In genomic region chr7:97179454-97180104, GRCh38 we compare ENCODE assay signal across 8 cellular contexts.
DNase-seq lines count a peak whose midpoint lies in the region; ATAC-seq, FAIRE-seq and TF ChIP-seq lines count a peak whose summit lies in the region.

No MANE protein-coding gene starts in this region.

- H3K27me3 ChIP-seq in adrenal gland (no peaks in the 10 kb centered on the region), gastrocnemius medialis (no peaks in the 10 kb centered on the region)

- no peaks in the 10 kb centered on the region for H3K9me3 ChIP-seq in adrenal gland (replicated peaks in 1 of 3)
- H3K9me3 ChIP-seq in gastrocnemius medialis, result no peaks in the 10 kb centered on the region

- H3K36me3 ChIP-seq in adrenal gland (replicated peaks in 1 of 2) (no peaks in the 10 kb centered on the region), gastrocnemius medialis (no peaks in the 10 kb centered on the region)

- ATAC-seq in GM19455 (IDR thresholded peaks at IDR 0.05; ENCODE audit: unreplicated experiment) (peak; percentile 53), left ventricle myocardium superior (peak; percentile 41), gastrocnemius medialis (no peak), HG03457 (IDR thresholded peaks at IDR 0.05; ENCODE audit: unreplicated experiment) (no peak)

- no peak for TF ChIP-seq EP300 in Ishikawa (IDR thresholded peaks at IDR 0.05; ENCODE audit: borderline replicate concordance)

- TF ChIP-seq CTCF in adrenal gland (IDR thresholded peaks at IDR 0.05) (peak; percentile 44 to 84 (median 65)), gastrocnemius medialis (IDR thresholded peaks at IDR 0.05 in 4 of 5, conservative IDR thresholded peaks at IDR 0.05 in 1 of 5) (peak; percentile 42 to 79 (median 53))

- no peak overlapping the region for H3K4me3 ChIP-seq in adrenal gland
- H3K4me3 ChIP-seq in gastrocnemius medialis, result no peak overlapping the region

- peak; percentile 86 for DNase-seq in DMS 273 (lab: John Stamatoyannopoulos, UW; ENCODE audit: unreplicated experiment)
- DNase-seq in RCC 7860 (ENCODE audit: low spot score), result peak; percentile 33
- DNase-seq in adrenal gland, result peak; percentile 34 to 66 (median 49)
- no peak for DNase-seq in left ventricle myocardium superior
- peak in 1 of 2 donors; percentile 3 for DNase-seq in gastrocnemius medialis

- TF ChIP-seq POLR2A in adrenal gland (IDR thresholded peaks at IDR 0.05) (no peak), gastrocnemius medialis (IDR thresholded peaks at IDR 0.05) (no peak)

- intact Hi-C loops in adrenal gland (cut with DNase I) (loop anchor here in 1 of 2 donors (5.0 kb wide), 1 partner anchor 77 kb away; no protein-coding TSS in a partner anchor), left ventricle myocardium superior (cut with micrococcal nuclease) (loop anchor here (1.0 kb wide), 1 partner anchor 75 kb away; no protein-coding TSS in a partner anchor), gastrocnemius medialis (cut with DNase I; ENCODE audit: low total_unique reads) (loop anchor here (1.0 kb wide), 1 partner anchor 75 kb away; no protein-coding TSS in a partner anchor)

- WGBS in adrenal gland, 4 donors, result 0 to 7% (median 4%) methylated on average over 2 of the region's 2 CpGs

- in situ Hi-C loops in gastrocnemius medialis (cut with MboI; ENCODE audit: low sequenced_read_pairs in 4 of 4), result loop anchor here (5.0 to 10.0 kb wide), 2 partner anchors 72 to 75 kb away; no protein-coding TSS in a partner anchor

- FAIRE-seq in RCC 7860 (lab: Jason Lieb, UNC), result no peak

- H3K27ac ChIP-seq in adrenal gland (no peak overlapping the region), gastrocnemius medialis (no peak overlapping the region)

- TF ChIP-seq RAD21 in Ishikawa (IDR thresholded peaks at IDR 0.05; ENCODE audit: low read depth), result peak; percentile 66

- H3K4me1 ChIP-seq in adrenal gland (replicated peaks in 1 of 2), result no peaks in the 10 kb centered on the region
- no peaks in the 10 kb centered on the region for H3K4me1 ChIP-seq in gastrocnemius medialis

TF ChIP-seq in Ishikawa, 13 proteins besides CTCF, POLR2A, EP300 and RAD21:
- TF ChIP-seq FOXM1 (IDR thresholded peaks at IDR 0.05; ENCODE audit: borderline replicate concordance, low read depth) (no peak), REST (IDR thresholded peaks at IDR 0.05; ENCODE audit: low read depth) (no peak), TCF12 (IDR thresholded peaks at IDR 0.05; ENCODE audit: low read depth) (no peak), MAX (IDR thresholded peaks at IDR 0.05) (no peak)

Comparison
In these comparisons a context has a peak if more than half of its experiments do, and no peak if none do; other contexts are left out.
1. ATAC-seq: peak in GM19455 (single experiment) and left ventricle myocardium superior (single experiment); none in gastrocnemius medialis (0 of 2) and HG03457 (single experiment).